ENCODE assay signal across 10 cellular contexts in the genomic region with DNA sequence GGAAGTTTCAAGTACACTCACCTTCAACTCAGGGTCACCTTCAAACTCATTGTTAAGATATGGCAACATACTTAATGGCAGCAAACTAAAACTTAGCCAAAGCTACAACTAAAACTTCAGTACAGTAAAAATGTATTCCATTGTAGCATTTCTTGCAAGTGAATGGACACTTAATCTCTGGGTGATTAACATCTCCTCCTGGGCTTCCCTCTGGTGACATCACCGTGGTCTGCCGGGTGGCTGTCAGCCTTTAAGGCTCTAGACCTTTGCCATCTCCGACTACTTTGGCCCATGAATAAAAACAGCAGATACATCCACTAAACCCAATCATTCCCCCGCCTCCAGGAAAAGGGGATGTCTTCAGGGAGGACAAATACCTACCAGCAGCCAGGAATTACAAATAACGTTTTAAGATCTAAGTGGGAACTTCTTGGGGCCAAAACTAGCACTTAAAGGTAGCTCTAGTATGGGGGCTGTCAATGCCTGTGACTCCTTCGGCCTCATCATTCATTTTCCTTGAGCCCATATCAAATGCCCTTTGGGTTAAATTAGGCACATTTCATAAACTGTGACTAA. TPM values are rescaled to one million over a fixed set of nuclear protein-coding genes. Genes with fewer than 3 reads are reported as not detected.
DNase-seq lines count a peak whose midpoint lies in the region; ATAC-seq, FAIRE-seq and TF ChIP-seq lines count a peak whose summit lies in the region.
"Had no signal": no experiment of that assay in that cellular context is flagged by ENCODE, and none has a peak within 500 bp of the region (broad histone marks: within the 10 kb centered on the region; RNA-seq: fewer than 3 reads in every experiment).

No MANE protein-coding gene starts in this region.

- 54% methylated on average over 6 of the region's 6 CpGs for WGBS in A549 (ENCODE audit: missing lambda C conversion rate)
- WGBS in mesodermal cell (ENCODE audit: insufficient coverage in 2 of 2), 2 experiments, result 47 to 56% methylated on average over 2 to 3 of the region's 6 CpGs

- H3K4me3 ChIP-seq in A549 (peak overlapping the region; percentile 90), GM23338 (peak overlapping the region; percentile 81), ascending aorta (peak overlapping the region; percentile 55 to 64), mesodermal cell (ENCODE audit: extremely low read depth, insufficient read depth, low read length, poor library complexity, severe bottlenecking) (peak overlapping the region; percentile 31)

- no peaks in the 10 kb centered on the region for H4K20me1 ChIP-seq in GM23338 (replicated peaks; ENCODE audit: insufficient read depth)

- no peak overlapping the region for H3K27ac Mint-ChIP-seq in GM23338

- H3K36me3 ChIP-seq in GM23338 (ENCODE audit: insufficient read depth), result no peaks in the 10 kb centered on the region
- H3K36me3 ChIP-seq in ascending aorta, result no peaks in the 10 kb centered on the region
- H3K36me3 ChIP-seq in mesodermal cell (ENCODE audit: control insufficient read depth, insufficient read depth, low read length), result no peaks in the 10 kb centered on the region

- POLR2A ChIA-PET in A549 (lab: Yijun Ruan, JAX), result no interaction called here

- H3K4me3 Mint-ChIP-seq in GM23338, result peak overlapping the region; percentile 81

- peak in 1 of 2 experiments; percentile 12; a peak in 3 of 6 replicates for ATAC-seq in A549
- ATAC-seq in GM23338, result no peak

- peaks cover 47% of the 10 kb centered on the region for H3K27me3 Mint-ChIP-seq in GM23338 (ENCODE audit: insufficient read depth, low read depth, poor library complexity)

- peaks cover 35% of the 10 kb centered on the region for H3K27me3 ChIP-seq in GM23338 (ENCODE audit: insufficient read depth)
- H3K27me3 ChIP-seq in ascending aorta, result peaks cover 8% of the 10 kb centered on the region

- peak overlapping the region; percentile 97 for H3K4me2 ChIP-seq in A549
- H3K4me2 ChIP-seq in GM23338, result peak overlapping the region; percentile 94

- intact Hi-C loops in ascending aorta (cut with DNase I), result no loop called here

- DNase-seq in A549 (ENCODE audit: low read depth in 1 of 2, low spot score in 1 of 2) (no peak), GM23338 (ENCODE audit: low spot score) (no peak), ascending aorta (ENCODE audit: low spot score in 2 of 2) (no peak), anterior cingulate cortex (lab: John Stamatoyannopoulos, UW) (no peak), Ammon's horn (ENCODE audit: low spot score) (no peak), NCI-H748 (lab: John Stamatoyannopoulos, UW; ENCODE audit: unreplicated experiment) (no peak), NCI-H2227 treated with DMSO at 0.1 percent for 48 hours (lab: John Stamatoyannopoulos, UW) (no peak)
- DNase-seq: DND-41, IMR-90 had no signal

- no peaks in the 10 kb centered on the region for H3K9me3 Mint-ChIP-seq in GM23338

- H3K9me2 ChIP-seq in GM23338 (ENCODE audit: insufficient read depth), result no peaks in the 10 kb centered on the region

- H3K9me3 ChIP-seq in A549 (no peaks in the 10 kb centered on the region), ascending aorta (no peaks in the 10 kb centered on the region), mesodermal cell (ENCODE audit: control insufficient read depth, low read length) (no peaks in the 10 kb centered on the region)

- H3K4me1 ChIP-seq in A549, result peaks cover 31% of the 10 kb centered on the region
- H3K4me1 ChIP-seq in GM23338 (ENCODE audit: insufficient read depth), result peaks cover 7% of the 10 kb centered on the region
- peaks cover 0 to 4% of the 10 kb centered on the region in 2 donors for H3K4me1 ChIP-seq in ascending aorta
- peaks cover 3% of the 10 kb centered on the region for H3K4me1 ChIP-seq in mesodermal cell (ENCODE audit: control insufficient read depth, insufficient read depth, low read length, poor library complexity, severe bottlenecking)

- CTCF ChIA-PET in A549 (lab: Yijun Ruan, JAX), result interaction anchor here (0.9 to 1.8 kb wide), 3 partner anchors 12 to 189 kb away, joined by 3 to 5 read pairs (median 3); no protein-coding TSS in a partner anchor

- no peak for TF ChIP-seq CTCF in A549 (IDR thresholded peaks at IDR 0.05)
- no peak for TF ChIP-seq CTCF in GM23338 (conservative IDR thresholded peaks at IDR 0.05; ENCODE audit: low read depth in 2 of 2)
- TF ChIP-seq CTCF in ascending aorta (IDR thresholded peaks at IDR 0.05), result no peak

- no peaks in the 10 kb centered on the region for H3F3A ChIP-seq in GM23338 (replicated peaks; ENCODE audit: low read depth)

- TF ChIP-seq POLR2A in A549 (IDR thresholded peaks at IDR 0.05; ENCODE audit: low read length), result no peak

- peaks cover 16% of the 10 kb centered on the region for H3K4me1 Mint-ChIP-seq in GM23338

- H3K79me2 ChIP-seq in GM23338 (replicated peaks; ENCODE audit: insufficient read depth), result no peaks in the 10 kb centered on the region

- no peak for TF ChIP-seq RAD21 in A549 (conservative IDR thresholded peaks at IDR 0.05 in 1 of 2, IDR thresholded peaks at IDR 0.05 in 1 of 2)

- no peak for TF ChIP-seq EP300 in A549 (IDR thresholded peaks at IDR 0.05)

- peak overlapping the region; percentile 95; the same call in 1 of the 2 replicates for H2AFZ ChIP-seq in GM23338

- no peaks in the 10 kb centered on the region for H3K36me3 Mint-ChIP-seq in GM23338 (ENCODE audit: low read depth)

- no peak for FAIRE-seq in A549 (lab: Jason Lieb, UNC)

- H3K27ac ChIP-seq in A549 (peak overlapping the region; percentile 81 to 83), GM23338 (ENCODE audit: low read depth) (no peak overlapping the region), ascending aorta (no peak overlapping the region), mesodermal cell (ENCODE audit: low read depth, low read length, severe bottlenecking) (no peak overlapping the region)

TF ChIP-seq in A549, 52 proteins besides CTCF, POLR2A, EP300 and RAD21:
- TF ChIP-seq, protein P1, sequence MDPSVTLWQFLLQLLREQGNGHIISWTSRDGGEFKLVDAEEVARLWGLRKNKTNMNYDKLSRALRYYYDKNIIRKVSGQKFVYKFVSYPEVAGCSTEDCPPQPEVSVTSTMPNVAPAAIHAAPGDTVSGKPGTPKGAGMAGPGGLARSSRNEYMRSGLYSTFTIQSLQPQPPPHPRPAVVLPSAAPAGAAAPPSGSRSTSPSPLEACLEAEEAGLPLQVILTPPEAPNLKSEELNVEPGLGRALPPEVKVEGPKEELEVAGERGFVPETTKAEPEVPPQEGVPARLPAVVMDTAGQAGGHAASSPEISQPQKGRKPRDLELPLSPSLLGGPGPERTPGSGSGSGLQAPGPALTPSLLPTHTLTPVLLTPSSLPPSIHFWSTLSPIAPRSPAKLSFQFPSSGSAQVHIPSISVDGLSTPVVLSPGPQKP (IDR thresholded peaks at IDR 0.05; ENCODE audit: low read depth, low read length), result no peak
- TF ChIP-seq HDAC2 (IDR thresholded peaks at IDR 0.05) (no peak), MAFK (IDR thresholded peaks at IDR 0.05; ENCODE audit: partially characterized antibody) (no peak), ZC3H11A (IDR thresholded peaks at IDR 0.05) (no peak), FOXS1 (CRISPR knock-in tag; IDR thresholded peaks at IDR 0.05) (no peak), RFX5 (IDR thresholded peaks at IDR 0.05) (no peak)
TF ChIP-seq in A549: peak in this region for 0.

TF ChIP-seq in GM23338, 12 proteins besides CTCF, POLR2A, EP300 and RAD21 (continues in another document):
- TF ChIP-seq STAT1 (IDR thresholded peaks at IDR 0.05; ENCODE audit: unreplicated experiment), result no peak

RNA-seq across cellular contexts. Expression of a gene that starts 1.2 kb away (rescaled TPM):
- 3.1 and 4.3 TPM in 2 replicates for polyA plus RNA-seq in A549 (2011; rRNA removed)
- 1.0 and 1.1 TPM in 2 replicates for polyA plus RNA-seq in A549 (2012; cell fraction: cytosol; rRNA removed)
- polyA plus RNA-seq in A549 (2012; cell fraction: nucleus; rRNA removed), result 2.3 and 3.5 TPM in 2 replicates
- 1.1 to 1.3 TPM (median 1.1 TPM) in 3 replicates for polyA plus RNA-seq in A549 (2017; fragmentation: RNase III; extraction: RNeasy Plus Mini Kit Qiagen cat#74134 plus additional on column Dnase treatment)
- polyA minus RNA-seq in A549 (2011; rRNA and poly(A)+ RNA removed), result 8.6 and 11.6 TPM in 2 replicates
- total RNA-seq in GM23338 (2014; rRNA removed; shearing (Covaris generic)), result 4.5 and 6.4 TPM in 2 replicates
- 0.94 and 1.2 TPM in 2 replicates for polyA plus RNA-seq in GM23338 (2016; fragmentation: Nextera tagmentation; extraction: Ambion mirVana)
- 5.5 TPM for total RNA-seq in ascending aorta
- 0.07 TPM for polyA plus RNA-seq in mesodermal cell (2013, experiment 1 of 2)
- polyA plus RNA-seq in mesodermal cell (2013, experiment 2 of 2), result not detected
- total RNA-seq: IMR-90 had no signal
- polyA plus RNA-seq: IMR-90 had no signal

Comparison
In these comparisons a context has a peak if more than half of its experiments do, and no peak if none do; other contexts are left out.
1. H3K27ac ChIP-seq: peak in A549 (2 of 2); none in GM23338 (single experiment), ascending aorta (0 of 2) and mesodermal cell (single experiment).
2. H3K4me3 ChIP-seq: peak in every context shown above with its lines; median percentile 90 in A549; 81 in GM23338; 60 in ascending aorta; 31 in mesodermal cell.